9 cellular contexts compared by ENCODE assay signal in the genomic region with DNA sequence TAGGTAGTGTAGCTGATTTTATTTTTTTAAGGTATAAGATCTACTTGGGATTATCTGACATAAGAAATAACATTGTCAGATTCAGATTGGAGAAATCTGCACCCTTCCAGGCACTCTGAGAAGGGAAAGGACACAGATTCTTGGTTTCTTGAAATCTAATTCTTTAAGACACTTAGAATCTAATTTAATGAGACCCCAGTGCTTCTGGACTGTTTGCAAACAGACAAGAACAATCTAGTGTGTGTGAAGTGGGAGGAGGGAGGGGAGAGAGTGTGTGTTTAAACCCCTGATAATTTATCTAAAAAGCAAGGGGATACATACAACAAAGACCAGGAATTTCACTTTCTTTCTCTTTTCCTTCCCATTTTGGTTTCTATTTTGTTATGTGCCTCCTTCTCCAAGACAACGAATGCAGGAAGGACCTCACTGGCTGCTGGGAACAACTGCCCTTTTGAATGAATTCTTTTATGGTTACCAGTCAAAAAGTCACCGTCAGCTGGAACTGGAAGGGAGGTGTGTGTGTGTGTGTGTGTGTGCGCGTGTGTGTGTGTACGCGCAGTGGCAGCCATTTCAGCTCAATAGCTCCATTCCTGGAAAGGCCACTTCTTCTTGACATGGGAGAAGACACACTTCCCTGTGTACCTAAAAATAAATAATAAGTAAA.
DNase-seq lines count a peak whose midpoint lies in the region; ATAC-seq, FAIRE-seq and TF ChIP-seq lines count a peak whose summit lies in the region.
"Had no signal": no experiment of that assay in that cellular context is flagged by ENCODE, and none has a peak within 500 bp of the region (broad histone marks: within the 10 kb centered on the region; RNA-seq: fewer than 3 reads in every experiment).

No MANE protein-coding gene starts in this region.

- H2AFZ ChIP-seq in GM12878 (ENCODE audit: control insufficient read depth, low read depth, low read length) = peak overlapping the region; percentile 81

- H3K27me3 ChIP-seq in GM12878 (replicated peaks in 1 of 2; ENCODE audit: control insufficient read depth in 2 of 2, insufficient read depth in 2 of 2, low read length in 1 of 2) (no peaks in the 10 kb centered on the region), liver (ENCODE audit: control insufficient read depth in 4 of 4, insufficient read depth in 4 of 4, low read length in 3 of 4) (no peaks in the 10 kb centered on the region), aorta (ENCODE audit: control insufficient read depth in 1 of 2, insufficient read depth in 2 of 2, low read length in 1 of 2) (no peaks in the 10 kb centered on the region)
- H3K27me3 ChIP-seq: body of pancreas had no signal

- CTCF ChIA-PET in GM12878 (lab: Yijun Ruan, JAX) = interaction anchor here (0.8 to 20.5 kb wide), 22 partner anchors 9 to 1193 kb away, joined by 3 to 258 read pairs (median 5); no protein-coding TSS in a partner anchor

- peak overlapping the region; percentile 58 for H3K9ac ChIP-seq in GM12878 (ENCODE audit: control insufficient read depth, insufficient read depth, low read length)
- peak overlapping the region in 1 of 2 donors; percentile 23 for H3K9ac ChIP-seq in liver (ENCODE audit: low read depth in 1 of 2, low read length in 2 of 2)

- H3K79me2 ChIP-seq in GM12878 (ENCODE audit: control insufficient read depth, insufficient read depth, low read length) = peaks cover 5% of the 10 kb centered on the region

- H3K9me3 ChIP-seq in GM12878 (replicated peaks; ENCODE audit: control insufficient read depth, insufficient read depth, low read length) (no peaks in the 10 kb centered on the region), liver (ENCODE audit: control insufficient read depth in 4 of 4, low read length in 3 of 4) (no peaks in the 10 kb centered on the region), aorta (ENCODE audit: control insufficient read depth, low read length) (no peaks in the 10 kb centered on the region)
- H3K9me3 ChIP-seq: body of pancreas had no signal

- H3K4me1 ChIP-seq in GM12878 (ENCODE audit: control insufficient read depth, insufficient read depth, low read length) (peaks cover 44% of the 10 kb centered on the region), liver (ENCODE audit: control insufficient read depth in 4 of 4, insufficient read depth in 4 of 4, low read length in 3 of 4) (peaks cover 0 to 15% (median 10%) of the 10 kb centered on the region in 4 donors), aorta (ENCODE audit: control insufficient read depth in 1 of 2, insufficient read depth in 2 of 2, low read length in 2 of 2) (peaks cover 0 to 4% of the 10 kb centered on the region in 2 donors)

- no peaks in the 10 kb centered on the region for H3K36me3 ChIP-seq in GM12878 (ENCODE audit: control insufficient read depth in 2 of 2, insufficient read depth in 2 of 2, low read length in 1 of 2)
- H3K36me3 ChIP-seq in liver (ENCODE audit: control insufficient read depth in 4 of 4, insufficient read depth in 3 of 4, low read depth in 1 of 4, low read length in 3 of 4) = no peaks in the 10 kb centered on the region
- no peaks in the 10 kb centered on the region for H3K36me3 ChIP-seq in aorta (ENCODE audit: control insufficient read depth in 1 of 2, insufficient read depth in 2 of 2, low read length in 1 of 2)

- RAD21 ChIA-PET in GM12878 (lab: Charles Lee; ENCODE audit: unreplicated experiment) = interaction anchor here (0.9 to 18.3 kb wide), 24 partner anchors 9 to 713 kb away, joined by 3 to 394 read pairs (median 6); no protein-coding TSS in a partner anchor

- ATAC-seq in Right ventricle myocardium inferior (peak; percentile 26), GM12878 (peak; percentile 10; the same call in 2 of the 3 replicates), aorta (ENCODE audit: low FRiP score) (peak; percentile 44), GM21381 (IDR thresholded peaks at IDR 0.05; ENCODE audit: unreplicated experiment) (no peak), HG03520 (IDR thresholded peaks at IDR 0.05; ENCODE audit: unreplicated experiment) (no peak)
- ATAC-seq: body of pancreas had no signal

- DNase-seq in Right ventricle myocardium inferior (ENCODE audit: missing footprints) (no peak), cardiac septum (ENCODE audit: low spot score) (no peak), GM12878 (ENCODE audit: low read depth, low spot score) (no peak), aorta (peak in 1 of 2 donors; percentile 84), NCI-H524 (lab: John Stamatoyannopoulos, UW) (no peak)

- H4K20me1 ChIP-seq in GM12878 (ENCODE audit: control insufficient read depth, insufficient read depth) = no peaks in the 10 kb centered on the region

- no peak for FAIRE-seq in GM12878 (lab: Jason Lieb, UNC)

- intact Hi-C loops in Right ventricle myocardium inferior (cut with DNase I) (loop anchor here (1.0 to 5.0 kb wide), 3 partner anchors 121 to 363 kb away; no protein-coding TSS in a partner anchor), cardiac septum (cut with DNase I) (loop anchor here (1.0 to 10.0 kb wide), 3 partner anchors 25 to 616 kb away; no protein-coding TSS in a partner anchor), GM12878 (cut with micrococcal nuclease; ENCODE audit: unreplicated experiment) (loop anchor here (5.0 kb wide), 3 partner anchors 34 to 724 kb away; no protein-coding TSS in a partner anchor), aorta (cut with DNase I) (loop anchor here (5.0 to 10.0 kb wide), 2 partner anchors 124 to 364 kb away; no protein-coding TSS in a partner anchor)

- SMC1A ChIA-PET in GM12878 (lab: Charles Lee; ENCODE audit: uncharacterized antibody, unreplicated experiment) = interaction anchor here (0.7 to 18.6 kb wide), 22 partner anchors 9 to 791 kb away, joined by 3 to 384 read pairs (median 6); no protein-coding TSS in a partner anchor

- POLR2A ChIA-PET in GM12878 (lab: Charles Lee) = interaction anchor here (0.5 to 2.5 kb wide), 7 partner anchors 8 to 702 kb away, joined by 3 to 23 read pairs (median 5); no protein-coding TSS in a partner anchor

- in situ Hi-C loops in GM12878 (cut with MboI) = loop anchor here (5.0 kb wide), 4 partner anchors 121 to 529 kb away; no protein-coding TSS in a partner anchor

- WGBS in GM12878 (ENCODE audit: insufficient coverage, insufficient replicate concordance, low lambda C conversion rate, missing lambda C conversion rate) = 9% methylated on average over 6 of the region's 6 CpGs
- 63% methylated on average over 6 of the region's 6 CpGs for WGBS in liver
- WGBS in aorta, 2 donors = 41 to 44% methylated on average over 6 of the region's 6 CpGs

- TF ChIP-seq POLR2A in GM12878 (IDR thresholded peaks at IDR 0.05; ENCODE audit: low read depth, low read length) = no peak

- H3K27ac ChIP-seq in GM12878 (ENCODE audit: control insufficient read depth, insufficient read depth) (peak overlapping the region; percentile 84), liver (ENCODE audit: low read depth in 1 of 2, low read length in 2 of 2) (peak overlapping the region in 1 of 2 donors; percentile 38), aorta (ENCODE audit: low read depth in 1 of 2, low read length in 2 of 2) (no peak overlapping the region)

- H3K4me3 ChIP-seq in GM12878 (peak overlapping the region; percentile 63), liver (ENCODE audit: low read depth in 1 of 3, low read length in 3 of 3) (no peak overlapping the region), aorta (ENCODE audit: low read length in 2 of 2) (no peak overlapping the region)
- H3K4me3 ChIP-seq: body of pancreas had no signal

- BruUV-seq in GM12878 (replicated peaks; lab: Mats Ljungman, UMichigan) = no TSS peak

- no peak for TF ChIP-seq CTCF in GM12878 (IDR thresholded peaks at IDR 0.05 in 2 of 3, conservative IDR thresholded peaks at IDR 0.05 in 1 of 3; ENCODE audit: control insufficient read depth in 2 of 3, extremely low read depth in 1 of 3, insufficient read depth in 1 of 3, low read depth in 3 of 3, low read length in 3 of 3)
- no peak for TF ChIP-seq CTCF in liver (IDR thresholded peaks at IDR 0.05; ENCODE audit: low read depth, low read length, missing input control)

- TF ChIP-seq RAD21 in GM12878 (IDR thresholded peaks at IDR 0.05; ENCODE audit: insufficient read depth, low read depth, low read length) (no peak), liver (IDR thresholded peaks at IDR 0.05) (no peak)

- peak overlapping the region; percentile 76 for H3K4me2 ChIP-seq in GM12878 (ENCODE audit: control insufficient read depth, insufficient read depth)

- no peak for TF ChIP-seq EP300 in GM12878 (IDR thresholded peaks at IDR 0.05; ENCODE audit: borderline replicate concordance in 1 of 2, control insufficient read depth in 1 of 2, low read depth in 2 of 2, low read length in 2 of 2)

TF ChIP-seq in GM12878, 131 proteins besides CTCF, POLR2A, EP300 and RAD21 (continues in another document):
- TF ChIP-seq ZNF622 (IDR thresholded peaks at IDR 0.05) = no peak
- no peak for TF ChIP-seq NR2C2 (IDR thresholded peaks at IDR 0.05; ENCODE audit: borderline replicate concordance, control insufficient read depth, insufficient read length, low read depth)
- no peak for TF ChIP-seq POLR2AphosphoS5 (IDR thresholded peaks at IDR 0.05; ENCODE audit: low read length)
- TF ChIP-seq IRF4 (IDR thresholded peaks at IDR 0.05; ENCODE audit: low read depth, low read length) = 0 out of 2 replicates have a peak, but pooled peaks have one; percentile 16
- no peak for TF ChIP-seq RCOR1 (conservative IDR thresholded peaks at IDR 0.05; ENCODE audit: low read depth, low read length)
- TF ChIP-seq YBX1 (IDR thresholded peaks at IDR 0.05) = no peak
- no peak for TF ChIP-seq NR2C1 (IDR thresholded peaks at IDR 0.05)
- TF ChIP-seq FOXK2 (IDR thresholded peaks at IDR 0.05) = no peak
- peak; percentile 91 for TF ChIP-seq YY1 (IDR thresholded peaks at IDR 0.05; ENCODE audit: low read depth, low read length)
- no peak for TF ChIP-seq SREBF2 (IDR thresholded peaks at IDR 0.05; ENCODE audit: low read length)
- no peak for TF ChIP-seq DPF2 (IDR thresholded peaks at IDR 0.05)
- TF ChIP-seq IKZF2 (IDR thresholded peaks at IDR 0.05) = peak; percentile 60 to 70; a peak in 3 of 4 replicates

TF ChIP-seq in liver, 16 proteins besides CTCF, POLR2A, EP300 and RAD21:
- TF ChIP-seq TAF1 (conservative IDR thresholded peaks at IDR 0.05) = no peak
- TF ChIP-seq YY1 (IDR thresholded peaks at IDR 0.05) = peak; percentile 46

Comparison
In these comparisons a context has a peak if more than half of its experiments do, and no peak if none do; other contexts are left out.
1. ATAC-seq: peak in Right ventricle myocardium inferior (single experiment), GM12878 (single experiment) and aorta (single experiment); none in GM21381 (single experiment) and HG03520 (single experiment).